In genomic region chr20:51532577-51533191, GRCh38 we compare ENCODE assay signal across 10 cellular contexts. TPM values are rescaled to one million over a fixed set of nuclear protein-coding genes. Genes with fewer than 3 reads are reported as not detected.
A peak's percentile ranks its signal among the peaks of the same experiment; 100 is the strongest.
DNase-seq lines count a peak whose midpoint lies in the region; ATAC-seq and FAIRE-seq lines count a peak whose summit lies in the region.
"Had no signal": no experiment of that assay in that cellular context is flagged by ENCODE, and none has a peak within 500 bp of the region (broad histone marks: within the 10 kb centered on the region; RNA-seq: fewer than 3 reads in every experiment).

No MANE protein-coding gene starts in this region.

- H3K4me2 ChIP-seq in BLaER1: peak overlapping the region; percentile 60

- peak overlapping the region; percentile 77 for H3K4me3 Mint-ChIP-seq in natural killer cell treated with Interleukin-12 subunit alpha and Interleukin-12 subunit beta and Interleukin-15 and Interleukin-18, amount 100 ng/mL, for 72 hours

- H3K27ac ChIP-seq in BLaER1: no peak overlapping the region
- H3K27ac ChIP-seq: SJSA1 had no signal

- no peak overlapping the region for H3K9ac ChIP-seq in BLaER1

- no peaks in the 10 kb centered on the region for H3K27me3 Mint-ChIP-seq in natural killer cell treated with Interleukin-12 subunit alpha and Interleukin-12 subunit beta and Interleukin-15 and Interleukin-18, amount 100 ng/mL, for 72 hours

- H3K4me1 ChIP-seq in BLaER1: peaks cover 81% of the 10 kb centered on the region

- no peaks in the 10 kb centered on the region for H3K9me3 Mint-ChIP-seq in natural killer cell treated with Interleukin-12 subunit alpha and Interleukin-12 subunit beta and Interleukin-15 and Interleukin-18, amount 100 ng/mL, for 72 hours

- H3K36me3 Mint-ChIP-seq in natural killer cell treated with Interleukin-12 subunit alpha and Interleukin-12 subunit beta and Interleukin-15 and Interleukin-18, amount 100 ng/mL, for 72 hours: no peaks in the 10 kb centered on the region

- no peak overlapping the region for H3K4me3 ChIP-seq in BLaER1
- H3K4me3 ChIP-seq: SJSA1 had no signal

- H3K9me3 ChIP-seq in BLaER1: peaks cover 2% of the 10 kb centered on the region
- H3K9me3 ChIP-seq: SJSA1 had no signal

- peaks cover 88% of the 10 kb centered on the region for H4K20me1 ChIP-seq in BLaER1

- no peaks in the 10 kb centered on the region for H3K27me3 ChIP-seq in BLaER1

- ATAC-seq in natural killer cell treated with Interleukin-12 subunit alpha and Interleukin-12 subunit beta and Interleukin-15 and Interleukin-18, amount 100 ng/mL, for 72 hours: no peak
- ATAC-seq in GM18519 (IDR thresholded peaks at IDR 0.05; ENCODE audit: low FRiP score, unreplicated experiment): no peak
- ATAC-seq in GM21528 (IDR thresholded peaks at IDR 0.05; ENCODE audit: low FRiP score, unreplicated experiment): no peak

- peaks cover 10% of the 10 kb centered on the region for H3K36me3 ChIP-seq in BLaER1
- H3K36me3 ChIP-seq: SJSA1 had no signal

- H3K4me1 Mint-ChIP-seq in natural killer cell treated with Interleukin-12 subunit alpha and Interleukin-12 subunit beta and Interleukin-15 and Interleukin-18, amount 100 ng/mL, for 72 hours (ENCODE audit: low read depth in 2 of 2): peaks cover 79 to 96% of the 10 kb centered on the region in 2 donors

- DNase-seq in SW480 (ENCODE audit: low spot score): peak; percentile 81
- peak; percentile 25 for DNase-seq in fibroblast of gingiva (ENCODE audit: low read depth)
- DNase-seq in natural killer cell treated with Interleukin-12 subunit alpha and Interleukin-12 subunit beta and Interleukin-15 and Interleukin-18, amount 100 ng/mL, for 72 hours (ENCODE audit: low spot score): no peak
- no peak for DNase-seq in HTR-8/SVneo (ENCODE audit: insufficient read length, low spot score)
- DNase-seq in H4 (ENCODE audit: low spot score): no peak

- peak overlapping the region; percentile 92 to 97 for H3K27ac Mint-ChIP-seq in natural killer cell treated with Interleukin-12 subunit alpha and Interleukin-12 subunit beta and Interleukin-15 and Interleukin-18, amount 100 ng/mL, for 72 hours

- FAIRE-seq in HTR-8/SVneo (lab: Jason Lieb, UNC): no peak
- FAIRE-seq: endothelial cell of umbilical vein had no signal

RNA-seq across cellular contexts. Expression of gene NFATC2, which starts 9.8 kb away (rescaled TPM):
- 10 to 100 TPM; 83.3 to 97.1 TPM for total RNA-seq in natural killer cell treated with Interleukin-12 subunit alpha and Interleukin-12 subunit beta and Interleukin-15 and Interleukin-18, amount 100 ng/mL, for 72 hours
- total RNA-seq in H4 (2014; rRNA removed; shearing (Covaris generic)): 0.08 and 0.23 TPM in 2 replicates
- total RNA-seq: SJSA1 had no signal

Comparison
In these comparisons a context has a peak if more than half of its experiments do, and no peak if none do; other contexts are left out.
1. DNase-seq: peak in SW480 (single experiment) and fibroblast of gingiva (single experiment); none in natural killer cell treated with Interleukin-12 subunit alpha and Interleukin-12 subunit beta and Interleukin-15 and Interleukin-18, amount 100 ng/mL, for 72 hours (single experiment), HTR-8/SVneo (single experiment) and H4 (single experiment).
2. RNA of gene NFATC2, which starts 9.8 kb away (total RNA-seq): 83.3 to 97.1 TPM in natural killer cell treated with Interleukin-12 subunit alpha and Interleukin-12 subunit beta and Interleukin-15 and Interleukin-18, amount 100 ng/mL, for 72 hours; 0.08 to 0.23 TPM in H4; every median in the first group is over 10 times any median in the second.